In genomic region chr5:52884453-52884852, GRCh38 we compare ENCODE assay signal across 21 cellular contexts.
DNase-seq lines count a peak whose midpoint lies in the region; ATAC-seq and TF ChIP-seq lines count a peak whose summit lies in the region.
"Had no signal": no experiment of that assay in that cellular context is flagged by ENCODE, and none has a peak within 500 bp of the region (broad histone marks: within the 10 kb centered on the region; RNA-seq: fewer than 3 reads in every experiment).

No MANE protein-coding gene starts in this region.

- no peak for DNase-seq in Caco-2
- peak; percentile 17 for DNase-seq in DMS53 treated with DMSO at 0.1 percent for 48 hours (lab: John Stamatoyannopoulos, UW; ENCODE audit: unreplicated experiment)
- DNase-seq in LoVo (ENCODE audit: low spot score) = peak; percentile 20
- DNase-seq in GM23338 (ENCODE audit: low spot score) = no peak
- no peak for DNase-seq in NCI-H2081 (lab: John Stamatoyannopoulos, UW)
- DNase-seq: ACHN; BE2C; C1 segment of cervical spinal cord; CD4-positive, CD25-positive, alpha-beta regulatory T cell; CD8-positive, alpha-beta memory T cell; COR-L47; DMS153; DND-41; EL; GM23248; HCEC 1CT; KG1 had no signal

- POLR2A ChIA-PET in Caco-2 (lab: Charles Lee) = no interaction called here

- CTCF ChIA-PET in Caco-2 (lab: Charles Lee) = no interaction called here

- H3K9me3 ChIP-seq in Caco-2 = no peaks in the 10 kb centered on the region
- H3K9me3 ChIP-seq: BE2C had no signal

- H3F3A ChIP-seq in GM23338 (replicated peaks; ENCODE audit: low read depth) = no peaks in the 10 kb centered on the region

- H3K4me2 ChIP-seq in GM23338 = no peak overlapping the region

- H3K27ac Mint-ChIP-seq in Caco-2 (ENCODE audit: unreplicated experiment) (peak overlapping the region; percentile 77), nephron (peak overlapping the region in 2 of 3 experiments; percentile 19 to 69), GM23338 (no peak overlapping the region)
- H3K27ac Mint-ChIP-seq: CD4-positive, CD25-positive, alpha-beta regulatory T cell; CD8-positive, alpha-beta memory T cell had no signal

- H3K36me3 Mint-ChIP-seq in Caco-2 (ENCODE audit: insufficient read depth, unreplicated experiment) = peaks cover 5% of the 10 kb centered on the region
- peaks cover 24% of the 10 kb centered on the region for H3K36me3 Mint-ChIP-seq in nephron (ENCODE audit: low read depth)
- H3K36me3 Mint-ChIP-seq in GM23338 (ENCODE audit: low read depth) = no peaks in the 10 kb centered on the region
- H3K36me3 Mint-ChIP-seq: CD4-positive, CD25-positive, alpha-beta regulatory T cell had no signal

- H3K27ac ChIP-seq in GM23338 (ENCODE audit: low read depth) = no peak overlapping the region
- H3K27ac ChIP-seq: GM23248, HL-60 had no signal

- no peaks in the 10 kb centered on the region for H4K20me1 ChIP-seq in GM23338 (replicated peaks; ENCODE audit: insufficient read depth)

- H3K4me1 ChIP-seq in Caco-2 (peaks cover 22% of the 10 kb centered on the region), GM23338 (ENCODE audit: insufficient read depth) (no peaks in the 10 kb centered on the region)

- H3K36me3 ChIP-seq in Caco-2 (ENCODE audit: control insufficient read depth, insufficient read depth, low read length) (no peaks in the 10 kb centered on the region), GM23338 (ENCODE audit: insufficient read depth) (no peaks in the 10 kb centered on the region)

- H3K4me1 Mint-ChIP-seq in Caco-2 (ENCODE audit: low read depth, unreplicated experiment) (peaks cover 24% of the 10 kb centered on the region), nephron (peaks cover 24% of the 10 kb centered on the region), GM23338 (peaks cover 3% of the 10 kb centered on the region; the same call in 1 of the 3 replicates)
- H3K4me1 Mint-ChIP-seq: CD4-positive, CD25-positive, alpha-beta regulatory T cell; CD8-positive, alpha-beta memory T cell had no signal

- no TSS peak for BruUV-seq in Caco-2 (replicated peaks; lab: Mats Ljungman, UMichigan)

- no peak for TF ChIP-seq CTCF in Caco-2 (IDR thresholded peaks at IDR 0.05; ENCODE audit: insufficient read depth in 1 of 2, low read depth in 1 of 2, low read length in 1 of 2, severe bottlenecking in 1 of 2, unreplicated experiment in 1 of 2)
- no peak for TF ChIP-seq CTCF in nephron (IDR thresholded peaks at IDR 0.05; ENCODE audit: unreplicated experiment in 3 of 3)
- TF ChIP-seq CTCF in GM23338 (conservative IDR thresholded peaks at IDR 0.05; ENCODE audit: low read depth in 2 of 2) = no peak

- H3K27me3 Mint-ChIP-seq in Caco-2 (ENCODE audit: insufficient read depth, unreplicated experiment) = no peaks in the 10 kb centered on the region
- peaks cover 4% of the 10 kb centered on the region for H3K27me3 Mint-ChIP-seq in nephron (ENCODE audit: low read depth)
- H3K27me3 Mint-ChIP-seq in GM23338 (ENCODE audit: insufficient read depth, low read depth, poor library complexity) = peaks cover 3% of the 10 kb centered on the region
- H3K27me3 Mint-ChIP-seq: CD4-positive, CD25-positive, alpha-beta regulatory T cell; CD8-positive, alpha-beta memory T cell had no signal

- no peaks in the 10 kb centered on the region for H3K9me2 ChIP-seq in GM23338 (ENCODE audit: insufficient read depth)

- no peaks in the 10 kb centered on the region for H3K27me3 ChIP-seq in Caco-2 (replicated peaks; ENCODE audit: control insufficient read depth, insufficient read depth, low read length)
- H3K27me3 ChIP-seq in GM23338 (ENCODE audit: insufficient read depth) = no peaks in the 10 kb centered on the region
- H3K27me3 ChIP-seq: BE2C had no signal

- H2AFZ ChIP-seq in GM23338 = no peak overlapping the region
- H2AFZ ChIP-seq: GM23248 had no signal

- ATAC-seq in GM21825 (IDR thresholded peaks at IDR 0.05; ENCODE audit: unreplicated experiment) (no peak), GM23338 (no peak)
- ATAC-seq: HepG2 had no signal

- intact Hi-C loops in Caco-2 (cut with micrococcal nuclease; ENCODE audit: unreplicated experiment) = no loop called here

- H3K79me2 ChIP-seq in GM23338 (replicated peaks; ENCODE audit: insufficient read depth) = no peaks in the 10 kb centered on the region

- H3K4me3 Mint-ChIP-seq in Caco-2 (ENCODE audit: unreplicated experiment) (no peak overlapping the region), nephron (no peak overlapping the region), GM23338 (no peak overlapping the region)
- H3K4me3 Mint-ChIP-seq: CD4-positive, CD25-positive, alpha-beta regulatory T cell; CD8-positive, alpha-beta memory T cell had no signal

- H3K4me3 ChIP-seq in Caco-2 (ENCODE audit: low read depth, low read length) = no peak overlapping the region
- H3K4me3 ChIP-seq in GM23338 = no peak overlapping the region
- H3K4me3 ChIP-seq: GM23248 had no signal

- H3K9me3 Mint-ChIP-seq in Caco-2 (ENCODE audit: unreplicated experiment) = no peaks in the 10 kb centered on the region
- H3K9me3 Mint-ChIP-seq in nephron = no peaks in the 10 kb centered on the region
- no peaks in the 10 kb centered on the region for H3K9me3 Mint-ChIP-seq in GM23338
- H3K9me3 Mint-ChIP-seq: CD8-positive, alpha-beta memory T cell had no signal

TF ChIP-seq in GM23338, 12 proteins besides CTCF, POLR2A, EP300 and RAD21:
- no peak for TF ChIP-seq ZNF114 (CRISPR knock-in tag; IDR thresholded peaks at IDR 0.05)
- TF ChIP-seq ZNF331 (CRISPR knock-in tag; IDR thresholded peaks at IDR 0.05; ENCODE audit: low read depth) = no peak

Comparison
In these comparisons a context has a peak if more than half of its experiments do, and no peak if none do; other contexts are left out.
1. DNase-seq: peak in DMS53 treated with DMSO at 0.1 percent for 48 hours (single experiment) and LoVo (single experiment); none in Caco-2 (0 of 2), GM23338 (single experiment) and NCI-H2081 (0 of 2).